ENCODE assay signal across 2 cellular contexts in genomic region chr3:52062499-52062898, GRCh38.
TF ChIP-seq lines count a peak whose summit lies in the region.

No MANE protein-coding gene starts in this region.

TF ChIP-seq in IMR-90, 13 proteins besides CTCF, POLR2A, EP300 and RAD21:
- peak; percentile 96 for TF ChIP-seq FOS (IDR thresholded peaks at IDR 0.05; ENCODE audit: low read depth, low read length)
- peak; percentile 100 for TF ChIP-seq RCOR1 (IDR thresholded peaks at IDR 0.05; ENCODE audit: insufficient replicate concordance, low read length)
- TF ChIP-seq MXI1 (IDR thresholded peaks at IDR 0.05; ENCODE audit: borderline replicate concordance, low read depth, low read length), result no peak
- no peak for TF ChIP-seq ELK1 (IDR thresholded peaks at IDR 0.05; ENCODE audit: borderline replicate concordance, low read depth, low read length)
- TF ChIP-seq BHLHE40 (IDR thresholded peaks at IDR 0.05; ENCODE audit: low read depth, low read length), result peak; percentile 39; the same call in 1 of the 2 replicates
- TF ChIP-seq MAZ (IDR thresholded peaks at IDR 0.05; ENCODE audit: borderline replicate concordance, low read depth, low read length), result peak; percentile 41; the same call in 1 of the 2 replicates
- peak; percentile 94 for TF ChIP-seq CEBPB (IDR thresholded peaks at IDR 0.05; ENCODE audit: low read depth, low read length)
TF ChIP-seq in IMR-90: peak in this region for 5.

TF ChIP-seq in K562, 482 proteins besides CTCF, POLR2A, EP300 and RAD21:
- TF ChIP-seq FOSL1 (tag; conservative IDR thresholded peaks at IDR 0.05) (peak; percentile 64), RFX7 (CRISPR knock-in tag; IDR thresholded peaks at IDR 0.05) (no peak), BCLAF1 (IDR thresholded peaks at IDR 0.05; ENCODE audit: borderline replicate concordance in 1 of 2, control insufficient read depth in 1 of 2, low read depth in 2 of 2, low read length in 1 of 2) (no peak), E2F4 (CRISPR knock-in tag; IDR thresholded peaks at IDR 0.05; ENCODE audit: low read depth) (no peak), SMAD2 (IDR thresholded peaks at IDR 0.05; ENCODE audit: low read depth, low read length) (no peak), ZNF121 (CRISPR knock-in tag; conservative IDR thresholded peaks at IDR 0.05) (peak; percentile 72), ZNF407 (IDR thresholded peaks at IDR 0.05; ENCODE audit: low read depth) (no peak), AFF4 (CRISPR knock-in tag; IDR thresholded peaks at IDR 0.05) (no peak)
